8 cellular contexts compared by ENCODE assay signal in the genomic region with DNA sequence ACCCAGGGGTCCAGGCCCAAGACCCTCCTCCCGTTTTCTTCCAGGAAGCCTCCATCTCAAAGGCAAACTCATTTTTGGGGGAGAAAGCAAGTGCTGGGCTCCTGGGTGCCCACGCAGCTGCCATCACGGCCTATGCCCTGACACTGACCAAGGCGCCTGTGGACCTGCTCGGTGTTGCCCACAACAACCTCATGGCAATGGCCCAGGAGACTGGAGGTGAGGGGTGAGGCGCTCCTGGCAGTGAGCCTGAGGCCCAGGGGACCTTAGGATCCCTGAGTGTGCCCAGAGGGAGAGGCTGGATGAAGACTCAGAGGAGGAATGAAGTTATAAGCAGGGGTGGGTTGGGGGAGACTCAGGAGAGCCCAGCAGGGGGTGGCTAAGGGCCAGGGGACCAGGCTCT. TPM values are rescaled to one million over a fixed set of nuclear protein-coding genes. Genes with fewer than 3 reads are reported as not detected.
A peak's percentile ranks its signal among the peaks of the same experiment; 100 is the strongest.
DNase-seq lines count a peak whose midpoint lies in the region; ATAC-seq and TF ChIP-seq lines count a peak whose summit lies in the region.
"Not testable (repeated sequence)": the region's sequence is repeated elsewhere in the genome, so short reads cannot be mapped to it uniquely, and the experiment has no call there.

No MANE protein-coding gene starts in this region.

- TF ChIP-seq EP300 in ovary (IDR thresholded peaks at IDR 0.05); sigmoid colon (IDR thresholded peaks at IDR 0.05): not testable (repeated sequence)

- ATAC-seq in left cardiac atrium, lower lobe of right lung: not testable (repeated sequence)
- ATAC-seq in right lobe of liver, result peak in 2 of 4 donors; percentile 1 to 8

- not testable (repeated sequence) for H3K4me3 Mint-ChIP-seq in CD14-positive monocyte; activated CD4-positive, alpha-beta T cell treated with anti-CD3 and anti-CD28 coated beads, Interleukin-2, amount 10 ng/mL, durations not matched to agents 7 days and 5 days

- intact Hi-C loops in CD14-positive monocyte (cut with micrococcal nuclease); left cardiac atrium (cut with DNase I); right lobe of liver (cut with DNase I); lower lobe of right lung (cut with DNase I); ovary (cut with DNase I); sigmoid colon (cut with DNase I): not testable (repeated sequence)

- not testable (repeated sequence) for H3K27ac ChIP-seq in Peyer's patch, right lobe of liver, lower lobe of right lung, ovary, sigmoid colon

- not testable (repeated sequence) for H3K27ac Mint-ChIP-seq in CD14-positive monocyte
- H3K27ac Mint-ChIP-seq in activated CD4-positive, alpha-beta T cell treated with anti-CD3 and anti-CD28 coated beads, Interleukin-2, amount 10 ng/mL, durations not matched to agents 7 days and 5 days, result peak overlapping the region; percentile 36

- not testable (repeated sequence) for H3K9me3 Mint-ChIP-seq in CD14-positive monocyte; activated CD4-positive, alpha-beta T cell treated with anti-CD3 and anti-CD28 coated beads, Interleukin-2, amount 10 ng/mL, durations not matched to agents 7 days and 5 days

- CTCF ChIA-PET in activated CD4-positive, alpha-beta T cell treated with anti-CD3 and anti-CD28 coated beads, Interleukin-2, amount 10 ng/mL, durations not matched to agents 7 days and 5 days (lab: Charles Lee), result not testable (repeated sequence)

- H3K9me3 ChIP-seq in Peyer's patch, right lobe of liver, lower lobe of right lung, ovary, sigmoid colon: not testable (repeated sequence)

- not testable (repeated sequence) for H3K4me3 ChIP-seq in Peyer's patch, right lobe of liver, lower lobe of right lung, ovary, sigmoid colon

- not testable (repeated sequence) for H3K27me3 ChIP-seq in Peyer's patch; right lobe of liver; lower lobe of right lung (ENCODE audit: low read depth); ovary; sigmoid colon

- not testable (repeated sequence) for TF ChIP-seq CTCF in CD14-positive monocyte (IDR thresholded peaks at IDR 0.05); Peyer's patch (IDR thresholded peaks at IDR 0.05); right lobe of liver (IDR thresholded peaks at IDR 0.05); lower lobe of right lung (IDR thresholded peaks at IDR 0.05); ovary (IDR thresholded peaks at IDR 0.05); sigmoid colon (IDR thresholded peaks at IDR 0.05)

- H3K4me1 Mint-ChIP-seq in CD14-positive monocyte; activated CD4-positive, alpha-beta T cell treated with anti-CD3 and anti-CD28 coated beads, Interleukin-2, amount 10 ng/mL, durations not matched to agents 7 days and 5 days: not testable (repeated sequence)

- POLR2A ChIA-PET in activated CD4-positive, alpha-beta T cell treated with anti-CD3 and anti-CD28 coated beads, Interleukin-2, amount 10 ng/mL, durations not matched to agents 7 days and 5 days (lab: Charles Lee), result not testable (repeated sequence)

- TF ChIP-seq POLR2A in Peyer's patch (IDR thresholded peaks at IDR 0.05); right lobe of liver (IDR thresholded peaks at IDR 0.05); ovary (IDR thresholded peaks at IDR 0.05); sigmoid colon (IDR thresholded peaks at IDR 0.05): not testable (repeated sequence)

- H3K4me1 ChIP-seq in Peyer's patch; right lobe of liver; lower lobe of right lung; ovary (ENCODE audit: insufficient read depth); sigmoid colon: not testable (repeated sequence)

- DNase-seq in CD14-positive monocyte (ENCODE audit: low spot score), result peak; percentile 45
- peak in 2 of 3 donors; percentile 14 to 26 for DNase-seq in Peyer's patch
- not testable (repeated sequence) for DNase-seq in activated CD4-positive, alpha-beta T cell treated with anti-CD3 and anti-CD28 coated beads, Interleukin-2, amount 10 ng/mL, durations not matched to agents 7 days and 5 days
- DNase-seq in left cardiac atrium, result peak; percentile 20
- DNase-seq in right lobe of liver, result peak in 2 of 3 donors; percentile 50 to 58
- DNase-seq in lower lobe of right lung, result peak; percentile 18
- DNase-seq in ovary, result peak in 3 of 5 donors; percentile 18 to 53 (median 31)
- peak; percentile 53 for DNase-seq in sigmoid colon

- not testable (repeated sequence) for H3K27me3 Mint-ChIP-seq in CD14-positive monocyte (ENCODE audit: low read depth in 3 of 3); activated CD4-positive, alpha-beta T cell treated with anti-CD3 and anti-CD28 coated beads, Interleukin-2, amount 10 ng/mL, durations not matched to agents 7 days and 5 days

- not testable (repeated sequence) for H3K36me3 Mint-ChIP-seq in CD14-positive monocyte; activated CD4-positive, alpha-beta T cell treated with anti-CD3 and anti-CD28 coated beads, Interleukin-2, amount 10 ng/mL, durations not matched to agents 7 days and 5 days (ENCODE audit: low read depth)

- WGBS in right lobe of liver (ENCODE audit: insufficient coverage, low coverage, low lambda C conversion rate, missing lambda C conversion rate), result 60% methylated on average over 1 of the region's 6 CpGs
- 85 to 98% (median 85%) methylated on average over 5 to 6 of the region's 6 CpGs for WGBS in ovary, 3 donors
- WGBS in sigmoid colon, 2 donors, result 92 to 94% methylated on average over 6 of the region's 6 CpGs

- H3K36me3 ChIP-seq in Peyer's patch, right lobe of liver, lower lobe of right lung, ovary, sigmoid colon: not testable (repeated sequence)

RNA-seq across cellular contexts. Expression of a gene that starts 14.5 kb away (rescaled TPM):
- not detected for polyA plus RNA-seq in CD14-positive monocyte
- 10 to 100 TPM; 13.7 to 56.9 (median 20.8) TPM for total RNA-seq in Peyer's patch
- 1 to 10 TPM; 3.0 to 4.2 TPM for total RNA-seq in activated CD4-positive, alpha-beta T cell treated with anti-CD3 and anti-CD28 coated beads, Interleukin-2, amount 10 ng/mL, durations not matched to agents 7 days and 5 days
- total RNA-seq in left cardiac atrium, result 100 to 1,000 TPM; 199 to 206 TPM
- total RNA-seq in right lobe of liver, result 1,000 to 10,000 TPM; 1,495 to 2,818 (median 2,205) TPM
- 175 TPM for total RNA-seq in lower lobe of right lung
- 1,000 to 10,000 TPM in 1 of 7 donors, 100 to 1,000 TPM in 6; 147 to 1,617 (median 248) TPM for total RNA-seq in ovary
- polyA plus RNA-seq in ovary, result 100 to 1,000 TPM; 114 to 324 TPM
- 100 to 1,000 TPM in 3 of 4 donors, 10 to 100 TPM in 1; 46.7 to 254 (median 179) TPM for total RNA-seq in sigmoid colon
- polyA plus RNA-seq in sigmoid colon, result 10 to 100 TPM in 1 of 3 donors, 1 to 10 TPM in 2; 2.3 to 63.4 (median 3.0) TPM

RNA-seq across cellular contexts. Expression of a gene that starts 18.2 kb away (rescaled TPM):
- under 1 TPM in 1 of 2 donors, not detected in 1; 0.18 TPM for polyA plus RNA-seq in CD14-positive monocyte
- total RNA-seq in Peyer's patch, result 10 to 100 TPM; 11.0 to 80.0 (median 20.3) TPM
- total RNA-seq in activated CD4-positive, alpha-beta T cell treated with anti-CD3 and anti-CD28 coated beads, Interleukin-2, amount 10 ng/mL, durations not matched to agents 7 days and 5 days, result 1 to 10 TPM; 2.0 to 2.2 TPM
- 100 to 1,000 TPM; 177 to 235 TPM for total RNA-seq in left cardiac atrium
- total RNA-seq in right lobe of liver, result 1,000 to 10,000 TPM; 1,420 to 2,805 (median 2,265) TPM
- 162 TPM for total RNA-seq in lower lobe of right lung
- 1,000 to 10,000 TPM in 1 of 7 donors, 100 to 1,000 TPM in 6; 163 to 1,673 (median 271) TPM for total RNA-seq in ovary
- polyA plus RNA-seq in ovary, result 100 to 1,000 TPM in 1 of 2 donors, 10 to 100 TPM in 1; 97.4 to 326 TPM
- 100 to 1,000 TPM in 2 of 4 donors, 10 to 100 TPM in 2; 74.2 to 291 (median 155) TPM for total RNA-seq in sigmoid colon
- polyA plus RNA-seq in sigmoid colon, result 10 to 100 TPM in 1 of 3 donors, 1 to 10 TPM in 2; 3.2 to 64.7 (median 4.2) TPM

RNA-seq across cellular contexts. Expression of a gene that starts 24.4 kb away (rescaled TPM):
- 10 to 100 TPM in 1 of 2 donors, 1 to 10 TPM in 1; 5.5 to 10.4 TPM for polyA plus RNA-seq in CD14-positive monocyte
- total RNA-seq in Peyer's patch, result 10 to 100 TPM; 15.1 to 47.9 (median 24.1) TPM
- 10 to 100 TPM; 20.4 to 21.8 TPM for total RNA-seq in activated CD4-positive, alpha-beta T cell treated with anti-CD3 and anti-CD28 coated beads, Interleukin-2, amount 10 ng/mL, durations not matched to agents 7 days and 5 days
- 10 to 100 TPM; 12.8 to 20.9 TPM for total RNA-seq in left cardiac atrium
- 10 to 100 TPM in 5 of 6 experiments, 1 to 10 TPM in 1; 9.8 to 14.6 (median 12.1) TPM for total RNA-seq in right lobe of liver
- total RNA-seq in lower lobe of right lung, result 16.5 TPM
- total RNA-seq in ovary, result 10 to 100 TPM; 22.3 to 42.8 (median 26.7) TPM
- 10 to 100 TPM; 11.7 to 29.3 TPM for polyA plus RNA-seq in ovary
- 10 to 100 TPM; 11.4 to 22.7 (median 18.3) TPM for total RNA-seq in sigmoid colon
- 10 to 100 TPM in 1 of 3 donors, 1 to 10 TPM in 2; 8.4 to 17.3 (median 9.9) TPM for polyA plus RNA-seq in sigmoid colon

RNA-seq across cellular contexts. Expression of a gene that starts 37.4 kb away (rescaled TPM):
- polyA plus RNA-seq in CD14-positive monocyte (10 to 100 TPM; 13.2 TPM), ovary (10 to 100 TPM; 24.6 to 36.3 TPM), sigmoid colon (10 to 100 TPM; 25.0 to 68.2 (median 30.6) TPM)
- total RNA-seq in Peyer's patch (100 to 1,000 TPM in 2 of 4 donors, 10 to 100 TPM in 2; 81.3 to 130 (median 107) TPM), left cardiac atrium (10 to 100 TPM; 36.8 to 45.1 TPM), right lobe of liver (10 to 100 TPM; 26.3 to 73.1 (median 47.1) TPM), lower lobe of right lung (64.2 TPM), ovary (10 to 100 TPM; 37.2 to 59.4 (median 51.5) TPM), sigmoid colon (10 to 100 TPM; 22.1 to 73.4 (median 33.4) TPM)
- total RNA-seq in activated CD4-positive, alpha-beta T cell treated with anti-CD3 and anti-CD28 coated beads, Interleukin-2, amount 10 ng/mL, durations not matched to agents 7 days and 5 days, result 100 to 1,000 TPM in 1 of 2 experiments, 10 to 100 TPM in 1; 88.0 to 101 TPM

RNA-seq across cellular contexts. Expression of a gene that starts 37.6 kb away (rescaled TPM):
- polyA plus RNA-seq in CD14-positive monocyte, result 10 to 100 TPM; 61.4 to 74.4 TPM
- 10 to 100 TPM; 45.4 to 59.7 (median 50.2) TPM for total RNA-seq in Peyer's patch
- 10 to 100 TPM; 65.2 to 72.3 TPM for total RNA-seq in activated CD4-positive, alpha-beta T cell treated with anti-CD3 and anti-CD28 coated beads, Interleukin-2, amount 10 ng/mL, durations not matched to agents 7 days and 5 days
- total RNA-seq in left cardiac atrium, result 10 to 100 TPM; 39.8 to 53.7 TPM
- total RNA-seq in right lobe of liver, result 10 to 100 TPM in 5 of 6 experiments, 1 to 10 TPM in 1; 9.3 to 33.8 (median 18.3) TPM
- 47.0 TPM for total RNA-seq in lower lobe of right lung
- 10 to 100 TPM; 59.2 to 75.0 (median 65.8) TPM for total RNA-seq in ovary
- 10 to 100 TPM; 54.8 to 84.5 TPM for polyA plus RNA-seq in ovary
- total RNA-seq in sigmoid colon, result 10 to 100 TPM; 60.1 to 96.9 (median 75.8) TPM
- 10 to 100 TPM; 52.5 to 73.5 (median 58.9) TPM for polyA plus RNA-seq in sigmoid colon
